ENCODE assay signal across 8 cellular contexts in genomic region chr6:149934249-149935156, GRCh38. TPM values are rescaled to one million over a fixed set of nuclear protein-coding genes. Genes with fewer than 3 reads are reported as not detected.
DNase-seq lines count a peak whose midpoint lies in the region; ATAC-seq, FAIRE-seq and TF ChIP-seq lines count a peak whose summit lies in the region.

No MANE protein-coding gene starts in this region.

- peaks cover 12 to 15% of the 10 kb centered on the region in 2 donors for H3K4me1 Mint-ChIP-seq in effector memory CD8-positive, alpha-beta T cell (ENCODE audit: low read depth in 2 of 2)

- no peak overlapping the region for H3K4me3 Mint-ChIP-seq in effector memory CD8-positive, alpha-beta T cell

- peak overlapping the region in 1 of 2 donors; percentile 47 for H3K27ac Mint-ChIP-seq in effector memory CD8-positive, alpha-beta T cell

- H3K27me3 Mint-ChIP-seq in effector memory CD8-positive, alpha-beta T cell = peaks cover 94 to 100% of the 10 kb centered on the region in 2 donors

- H3K4ac ChIP-seq in mesendoderm (ENCODE audit: low read depth, low read length) = no peak overlapping the region

- no peaks in the 10 kb centered on the region for H3K79me2 ChIP-seq in mesendoderm (ENCODE audit: control insufficient read depth, insufficient read depth, low read length)

- DNase-seq in AG09309 (ENCODE audit: low read depth) = peak; percentile 37
- no peak for DNase-seq in GM19239 (ENCODE audit: insufficient read length, low spot score)
- DNase-seq in NCI-H69 (lab: John Stamatoyannopoulos, UW) = peak; percentile 78
- peak; percentile 68 to 78 for DNase-seq in activated CD4-positive, alpha-beta T cell treated with anti-CD3 and anti-CD28 coated beads, Interleukin-2, amount 50 U/mL, for 48 hours
- peak; percentile 70 to 82 (median 73) for DNase-seq in effector memory CD8-positive, alpha-beta T cell
- DNase-seq in mesendoderm = peak; percentile 73
- DNase-seq in stimulated activated CD8-positive, alpha-beta memory T cell treated with anti-CD3 and anti-CD28 coated beads, Interleukin-4, amount 100 ng/mL, for 48 hours = peak; percentile 83

- H2BK15ac ChIP-seq in mesendoderm (replicated peaks; ENCODE audit: low read depth) = no peak overlapping the region

- H3K9ac ChIP-seq in mesendoderm (ENCODE audit: low read length) = no peak overlapping the region

- H2BK5ac ChIP-seq in mesendoderm (ENCODE audit: low read length) = no peak overlapping the region

- H3K56ac ChIP-seq in mesendoderm (ENCODE audit: low read length) = no peak overlapping the region

- peaks cover 26% of the 10 kb centered on the region for H3K27me3 ChIP-seq in mesendoderm (ENCODE audit: insufficient read depth, low read length, poor library complexity)

- no peaks in the 10 kb centered on the region for H3K4me1 ChIP-seq in mesendoderm (ENCODE audit: control insufficient read depth, low read depth, low read length)

- no peak overlapping the region for H2AK5ac ChIP-seq in mesendoderm (ENCODE audit: low read length)

- H4K5ac ChIP-seq in mesendoderm (ENCODE audit: low read length) = no peak overlapping the region

- no peak overlapping the region for H4K8ac ChIP-seq in mesendoderm (ENCODE audit: low read depth, low read length)

- WGBS in mesendoderm (ENCODE audit: extremely low coverage, insufficient coverage, low lambda C conversion rate) = no CpG with 5 or more reads among the region's 11 CpGs

- ATAC-seq in effector memory CD8-positive, alpha-beta T cell (replicated peaks) = peak; percentile 34
- ATAC-seq in HG03097 (IDR thresholded peaks at IDR 0.05; ENCODE audit: low FRiP score, unreplicated experiment) = no peak

- peak; percentile 56 for TF ChIP-seq CTCF in AG09309 (IDR thresholded peaks at IDR 0.05; ENCODE audit: control insufficient read depth, insufficient read depth, low read depth, low read length, missing control alignments)

- H3K4me2 ChIP-seq in mesendoderm (ENCODE audit: low read length) = no peak overlapping the region

- H3K9me3 Mint-ChIP-seq in effector memory CD8-positive, alpha-beta T cell = no peaks in the 10 kb centered on the region

- peaks cover 22% of the 10 kb centered on the region for H3K36me3 Mint-ChIP-seq in effector memory CD8-positive, alpha-beta T cell (ENCODE audit: insufficient read depth)

- peak; percentile 89 for FAIRE-seq in GM19239 (lab: Jason Lieb, UNC)

- H3K4me3 ChIP-seq in AG09309 (ENCODE audit: control insufficient read depth, low read depth, low read length) (no peak overlapping the region), mesendoderm (ENCODE audit: low read length) (no peak overlapping the region)

- H3K18ac ChIP-seq in mesendoderm (ENCODE audit: low read length) = no peak overlapping the region

- H2BK120ac ChIP-seq in mesendoderm (ENCODE audit: low read depth, low read length) = no peak overlapping the region

- H3K23ac ChIP-seq in mesendoderm (ENCODE audit: low read length) = no peak overlapping the region

- H3K36me3 ChIP-seq in mesendoderm (ENCODE audit: control insufficient read depth, insufficient read depth, low read length) = no peaks in the 10 kb centered on the region

- no peaks in the 10 kb centered on the region for H3K79me1 ChIP-seq in mesendoderm (ENCODE audit: low read length)

- H3K27ac ChIP-seq in mesendoderm (ENCODE audit: low read depth, low read length) = no peak overlapping the region

RNA-seq across cellular contexts. Expression of gene ULBP2, which starts 7.3 kb away (rescaled TPM):
- 0.14 TPM for polyA plus RNA-seq in mesendoderm (2013, experiment 1 of 2)
- 0.15 TPM for polyA plus RNA-seq in mesendoderm (2013, experiment 2 of 2)

RNA-seq across cellular contexts. Expression of gene RAET1G, which starts 11.6 kb away (rescaled TPM):
- 0.03 TPM for polyA plus RNA-seq in mesendoderm (2013, experiment 1 of 2)
- polyA plus RNA-seq in mesendoderm (2013, experiment 2 of 2) = not detected

RNA-seq across cellular contexts. Expression of gene ULBP1, which starts 29.2 kb away (rescaled TPM):
- 1.2 TPM for polyA plus RNA-seq in mesendoderm (2013, experiment 1 of 2)
- 1.2 TPM for polyA plus RNA-seq in mesendoderm (2013, experiment 2 of 2)

RNA-seq across cellular contexts. Expression of gene RAET1E, which starts 36.6 kb away (rescaled TPM):
- polyA plus RNA-seq in mesendoderm (2013, experiment 1 of 2) = not detected
- not detected for polyA plus RNA-seq in mesendoderm (2013, experiment 2 of 2)
